Comparison of ENCODE assay signal across 8 cellular contexts in genomic region chr3:117997201-117998049, GRCh38.
A peak's percentile ranks its signal among the peaks of the same experiment; 100 is the strongest.
DNase-seq lines count a peak whose midpoint lies in the region; ATAC-seq and TF ChIP-seq lines count a peak whose summit lies in the region.

No MANE protein-coding gene starts in this region.

- H3K27me3 Mint-ChIP-seq in natural killer cell treated with Interleukin-12 subunit alpha and Interleukin-12 subunit beta and Interleukin-15 and Interleukin-18, amount 100 ng/mL, for 72 hours: peaks cover 0 to 6% of the 10 kb centered on the region in 2 donors

- no peaks in the 10 kb centered on the region for H3K4me1 Mint-ChIP-seq in natural killer cell treated with Interleukin-12 subunit alpha and Interleukin-12 subunit beta and Interleukin-15 and Interleukin-18, amount 100 ng/mL, for 72 hours (ENCODE audit: low read depth in 2 of 2)

- peak; percentile 97 for ATAC-seq in GM21447 (IDR thresholded peaks at IDR 0.05; ENCODE audit: unreplicated experiment)
- peak; percentile 53 to 55 for ATAC-seq in natural killer cell treated with Interleukin-12 subunit alpha and Interleukin-12 subunit beta and Interleukin-15 and Interleukin-18, amount 100 ng/mL, for 72 hours

- H3K27me3 ChIP-seq in testis: no peaks in the 10 kb centered on the region

- H3K4me3 ChIP-seq in foreskin fibroblast (ENCODE audit: low read depth in 1 of 2, low read length in 2 of 2) (peak overlapping the region; percentile 52 to 84), testis (peak overlapping the region; percentile 58 to 77)

- intact Hi-C loops in testis (cut with DNase I; ENCODE audit: low total_unique reads): no loop called here

- no peaks in the 10 kb centered on the region for H3K4me1 ChIP-seq in testis

- no peak overlapping the region for H3K4me3 Mint-ChIP-seq in natural killer cell treated with Interleukin-12 subunit alpha and Interleukin-12 subunit beta and Interleukin-15 and Interleukin-18, amount 100 ng/mL, for 72 hours

- TF ChIP-seq CTCF in foreskin fibroblast (IDR thresholded peaks at IDR 0.05; ENCODE audit: low read depth, low read length) (peak; percentile 96), testis (IDR thresholded peaks at IDR 0.05) (peak; percentile 77 to 83 (median 82))

- no peak for TF ChIP-seq POLR2A in testis (IDR thresholded peaks at IDR 0.05)

- no peak overlapping the region for H3K27ac Mint-ChIP-seq in natural killer cell treated with Interleukin-12 subunit alpha and Interleukin-12 subunit beta and Interleukin-15 and Interleukin-18, amount 100 ng/mL, for 72 hours

- H3K9me3 ChIP-seq in testis: no peaks in the 10 kb centered on the region

- H3K27ac ChIP-seq in testis: peak overlapping the region; percentile 51 to 65

- H3K36me3 Mint-ChIP-seq in natural killer cell treated with Interleukin-12 subunit alpha and Interleukin-12 subunit beta and Interleukin-15 and Interleukin-18, amount 100 ng/mL, for 72 hours: no peaks in the 10 kb centered on the region

- H3K9me3 Mint-ChIP-seq in natural killer cell treated with Interleukin-12 subunit alpha and Interleukin-12 subunit beta and Interleukin-15 and Interleukin-18, amount 100 ng/mL, for 72 hours: peaks cover 4% of the 10 kb centered on the region

- DNase-seq in DMS53 treated with DMSO at 0.1 percent for 48 hours (lab: John Stamatoyannopoulos, UW; ENCODE audit: unreplicated experiment): peak; percentile 50
- DNase-seq in HS-27A (ENCODE audit: low read depth): peak; percentile 51
- peak; percentile 75 for DNase-seq in NCI-H69 (lab: John Stamatoyannopoulos, UW)
- peak; percentile 68 to 70 for DNase-seq in activated T-cell treated with anti-CD3 and anti-CD28 coated beads, Interleukin-2, amount 50 U/mL, for 48 hours
- DNase-seq in foreskin fibroblast: peak; percentile 59 to 88
- DNase-seq in natural killer cell treated with Interleukin-12 subunit alpha and Interleukin-12 subunit beta and Interleukin-15 and Interleukin-18, amount 100 ng/mL, for 72 hours (ENCODE audit: low spot score): peak; percentile 59
- DNase-seq in testis: peak; percentile 94

- 1 to 4% methylated on average over 26 to 48 of the region's 48 CpGs for WGBS in testis, 2 donors

- no peaks in the 10 kb centered on the region for H3K36me3 ChIP-seq in testis (ENCODE audit: low read depth, missing control alignments)

Comparison
In these comparisons a context has a peak if more than half of its experiments do, and no peak if none do; other contexts are left out.
1. Peak in every context shown above with its lines: DNase-seq, ATAC-seq, H3K4me3 ChIP-seq and H3K27ac ChIP-seq.